12 cellular contexts compared by ENCODE assay signal in genomic region chr10:125113661-125114388, GRCh38. TPM values are rescaled to one million over a fixed set of nuclear protein-coding genes. Genes with fewer than 3 reads are reported as not detected.
DNase-seq lines count a peak whose midpoint lies in the region; ATAC-seq, FAIRE-seq and TF ChIP-seq lines count a peak whose summit lies in the region.
"Had no signal": no experiment of that assay in that cellular context is flagged by ENCODE, and none has a peak within 500 bp of the region (broad histone marks: within the 10 kb centered on the region; RNA-seq: fewer than 3 reads in every experiment).

No MANE protein-coding gene starts in this region.

- DNase-seq in A673 (ENCODE audit: low spot score) (no peak), adrenal gland (peak in 1 of 7 donors; percentile 42), Right ventricle myocardium inferior (ENCODE audit: missing footprints) (no peak), pancreas (no peak), BE2C (no peak), A172 (ENCODE audit: low spot score) (no peak), D341Med (ENCODE audit: low spot score) (no peak)
- DNase-seq: activated naive CD8-positive, alpha-beta T cell treated with anti-CD3 and anti-CD28 coated beads, Interleukin-2, amount 50 U/mL, for 24 hours; left cardiac atrium; NCI-H187; T-helper 17 cell had no signal

- peaks cover 6% of the 10 kb centered on the region for H3K36me3 ChIP-seq in A673 (ENCODE audit: insufficient read depth, low read length, poor library complexity, severe bottlenecking)
- H3K36me3 ChIP-seq in adrenal gland (replicated peaks in 1 of 2), result no peaks in the 10 kb centered on the region
- no peaks in the 10 kb centered on the region for H3K36me3 ChIP-seq in pancreas
- peaks cover 18% of the 10 kb centered on the region for H3K36me3 ChIP-seq in BE2C

- FAIRE-seq in pancreas (lab: Jason Lieb, UNC), result no peak

- H3K27me3 ChIP-seq in A673 (replicated peaks; ENCODE audit: insufficient read depth, low read depth, low read length, poor library complexity), result no peaks in the 10 kb centered on the region
- H3K27me3 ChIP-seq in adrenal gland, result no peaks in the 10 kb centered on the region
- no peaks in the 10 kb centered on the region for H3K27me3 ChIP-seq in pancreas
- H3K27me3 ChIP-seq in BE2C, result no peaks in the 10 kb centered on the region

- ATAC-seq in Right ventricle myocardium inferior (peak; percentile 44), pancreas (no peak), GM21717 (IDR thresholded peaks at IDR 0.05; ENCODE audit: unreplicated experiment) (no peak)
- ATAC-seq: activated naive CD8-positive, alpha-beta T cell treated with anti-CD3 and anti-CD28 coated beads, Interleukin-2, amount 50 U/mL, for 24 hours; T-helper 17 cell had no signal

- H3K27ac ChIP-seq in A673 (ENCODE audit: low read depth, low read length, poor library complexity, severe bottlenecking) (peak overlapping the region; percentile 14), adrenal gland (peak overlapping the region in 3 of 5 donors; percentile 30 to 56 (median 41)), pancreas (peak overlapping the region in 3 of 4 donors; percentile 59 to 79 (median 64))

- POLR2A ChIA-PET in A673 (lab: Charles Lee; ENCODE audit: low non-redundant PET), result interaction anchor here (0.6 kb wide), 1 partner anchor 151 kb away, joined by 3 read pairs; no protein-coding TSS in a partner anchor

- BruUV-seq in A673 (replicated peaks; lab: Mats Ljungman, UMichigan), result no TSS peak

- H3K4me1 ChIP-seq in A673 (ENCODE audit: insufficient read depth, low read length, poor library complexity, severe bottlenecking) (peaks cover 34% of the 10 kb centered on the region), adrenal gland (replicated peaks in 1 of 2) (peaks cover 24 to 55% of the 10 kb centered on the region in 2 donors), pancreas (peaks cover 43 to 56% (median 55%) of the 10 kb centered on the region in 3 donors), BE2C (no peaks in the 10 kb centered on the region; the same call in 1 of the 2 replicates)

- intact Hi-C loops in A673 (cut with micrococcal nuclease; ENCODE audit: unreplicated experiment) (no loop called here), adrenal gland (cut with DNase I) (no loop called here), Right ventricle myocardium inferior (cut with DNase I) (no loop called here), pancreas (cut with DNase I) (no loop called here)

- CTCF ChIA-PET in A673 (lab: Charles Lee), result no interaction called here

- WGBS in adrenal gland, 4 donors, result 31 to 41% (median 35%) methylated on average over 15 to 20 of the region's 20 CpGs
- 44 to 46% methylated on average over 20 of the region's 20 CpGs for WGBS in pancreas, 2 donors

- H3K9me3 ChIP-seq in A673 (ENCODE audit: low read depth, low read length, poor library complexity, severe bottlenecking) (no peaks in the 10 kb centered on the region), adrenal gland (replicated peaks in 1 of 3) (no peaks in the 10 kb centered on the region), pancreas (no peaks in the 10 kb centered on the region), BE2C (no peaks in the 10 kb centered on the region)

- TF ChIP-seq CTCF in A673 (conservative IDR thresholded peaks at IDR 0.05; ENCODE audit: low read depth, low read length) (no peak), adrenal gland (IDR thresholded peaks at IDR 0.05) (no peak), pancreas (IDR thresholded peaks at IDR 0.05) (no peak), BE2C (IDR thresholded peaks at IDR 0.05; ENCODE audit: low read depth, low read length) (no peak)

- no peak overlapping the region for H3K4me3 ChIP-seq in A673 (ENCODE audit: low read depth, low read length, poor library complexity, severe bottlenecking)
- H3K4me3 ChIP-seq in adrenal gland, result no peak overlapping the region
- H3K4me3 ChIP-seq in pancreas, result no peak overlapping the region
- no peak overlapping the region for H3K4me3 ChIP-seq in BE2C (ENCODE audit: low read depth, low read length)

- TF ChIP-seq POLR2A in adrenal gland (IDR thresholded peaks at IDR 0.05), result no peak

RNA-seq across cellular contexts. Expression of gene CTBP2, which starts 46.5 kb away (rescaled TPM):
- total RNA-seq in A673 (2021) (77.8 and 81.7 TPM in 2 replicates), adrenal gland (10 to 100 TPM; 28.1 to 66.5 (median 53.6) TPM), Right ventricle myocardium inferior (31.3 TPM), pancreas (10 to 100 TPM; 29.0 to 60.8 (median 32.4) TPM)
- polyA plus RNA-seq in adrenal gland (10 to 100 TPM; 25.3 to 53.4 (median 28.4) TPM), pancreas (10 to 100 TPM; 21.4 to 22.2 TPM)
- polyA plus RNA-seq in BE2C (2012; ENCODE audit: insufficient read depth, insufficient read length, low read depth), result 99.8 TPM
- total RNA-seq in A172 (2014; rRNA removed; shearing (Covaris generic)), result 35.0 and 35.5 TPM in 2 replicates

Comparison
In these comparisons a context has a peak if more than half of its experiments do, and no peak if none do; other contexts are left out.
1. H3K27ac ChIP-seq: peak in every context shown above with its lines; median percentile 64 in pancreas; 41 in adrenal gland; 14 in A673.